ENCODE assay signal across 13 cellular contexts in the genomic region with DNA sequence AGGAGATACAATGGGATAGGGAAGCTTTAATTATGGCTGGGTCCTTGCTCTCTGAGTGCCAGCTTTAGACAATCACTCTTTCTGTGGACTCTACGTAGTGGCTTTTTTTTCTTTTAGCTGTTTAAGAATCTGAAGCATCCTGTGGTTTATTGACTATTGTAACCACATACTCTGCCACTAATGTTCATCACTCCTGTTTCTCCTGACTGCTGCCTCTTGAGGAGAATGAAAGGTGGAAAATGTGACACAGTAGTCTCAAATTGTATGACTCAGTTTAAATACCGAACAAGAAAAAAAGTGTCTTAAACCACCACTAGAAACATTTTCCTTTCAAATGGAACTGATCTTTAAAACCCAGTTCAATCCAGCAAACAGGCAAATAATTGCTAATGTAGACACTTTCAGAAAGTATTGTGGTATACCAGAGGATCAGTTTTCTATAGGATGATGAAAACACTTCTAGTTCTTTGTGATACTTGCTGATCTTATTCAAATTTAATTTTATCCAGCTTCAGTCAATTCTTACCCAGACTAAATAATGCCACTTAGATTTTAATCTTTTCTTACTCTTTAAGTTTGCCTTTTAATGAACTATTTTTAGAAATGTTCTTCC.
DNase-seq lines count a peak whose midpoint lies in the region; ATAC-seq, FAIRE-seq and TF ChIP-seq lines count a peak whose summit lies in the region.
"Had no signal": no experiment of that assay in that cellular context is flagged by ENCODE, and none has a peak within 500 bp of the region (broad histone marks: within the 10 kb centered on the region; RNA-seq: fewer than 3 reads in every experiment).

No MANE protein-coding gene starts in this region.

- H3K4me1 Mint-ChIP-seq in activated CD4-positive, alpha-beta T cell treated with anti-CD3 and anti-CD28 coated beads, Interleukin-2, amount 10 ng/mL, durations not matched to agents 24 days and 14 days = peaks cover 9% of the 10 kb centered on the region
- H3K4me1 Mint-ChIP-seq: B cell had no signal

- H3K9me3 Mint-ChIP-seq in activated CD4-positive, alpha-beta T cell treated with anti-CD3 and anti-CD28 coated beads, Interleukin-2, amount 10 ng/mL, durations not matched to agents 24 days and 14 days = no peaks in the 10 kb centered on the region
- H3K9me3 Mint-ChIP-seq: T-helper 1 cell treated with Interleukin-12 subunit alpha and Interleukin-12 subunit beta and Interleukin-4 antibody, amounts not matched to agents 30 μg/mL and 1 μg/mL, for 36 hours had no signal

- no peak for TF ChIP-seq CTCF in epithelial cell of esophagus (IDR thresholded peaks at IDR 0.05; ENCODE audit: insufficient read depth, low read depth, low read length, missing control alignments)
- TF ChIP-seq CTCF in smooth muscle cell (IDR thresholded peaks at IDR 0.05; ENCODE audit: borderline replicate concordance, insufficient read depth, poor library complexity, severe bottlenecking) = no peak

- H4K20me1 ChIP-seq in smooth muscle cell (ENCODE audit: low read depth) = no peaks in the 10 kb centered on the region

- H3K4me2 ChIP-seq in smooth muscle cell = peak overlapping the region; percentile 54

- no peak for DNase-seq in activated CD4-positive, alpha-beta T cell treated with anti-CD3 and anti-CD28 coated beads, Interleukin-2, amount 10 ng/mL, durations not matched to agents 24 days and 14 days
- no peak for DNase-seq in activated CD4-positive, alpha-beta T cell treated with anti-CD3 and anti-CD28 coated beads for 1 hour
- DNase-seq in RKO (ENCODE audit: low spot score) = peak; percentile 41
- DNase-seq in epithelial cell of esophagus (ENCODE audit: low read depth) = peak; percentile 46
- DNase-seq in smooth muscle cell (lab: John Stamatoyannopoulos, UW; ENCODE audit: unreplicated experiment) = no peak
- no peak for DNase-seq in NCI-H2081 treated with DMSO at 0.1 percent for 48 hours (lab: John Stamatoyannopoulos, UW)
- no peak for DNase-seq in frontal cortex (ENCODE audit: low spot score in 2 of 2)
- DNase-seq: NCI-H1417 treated with DMSO at 0.1 percent for 48 hours; stimulated activated naive CD4-positive, alpha-beta T cell treated with Interleukin-2 at 50 U/mL for 16 hours had no signal

- H3F3A ChIP-seq in smooth muscle cell (ENCODE audit: low read depth) = no peaks in the 10 kb centered on the region

- peaks cover 21% of the 10 kb centered on the region for H3K4me1 ChIP-seq in smooth muscle cell (ENCODE audit: low read depth)
- H3K4me1 ChIP-seq: right atrium auricular region had no signal

- H3K9ac ChIP-seq in smooth muscle cell (ENCODE audit: low read depth) = peak overlapping the region; percentile 33

- no peaks in the 10 kb centered on the region for H3K79me2 ChIP-seq in smooth muscle cell (ENCODE audit: low read depth)

- 2% methylated on average over 2 of the region's 2 CpGs for WGBS in smooth muscle cell (ENCODE audit: low lambda C conversion rate)

- intact Hi-C loops in activated CD4-positive, alpha-beta T cell treated with anti-CD3 and anti-CD28 coated beads, Interleukin-2, amount 10 ng/mL, durations not matched to agents 24 days and 14 days (cut with micrococcal nuclease) = loop anchor here (2.0 to 5.0 kb wide), 2 partner anchors 190 to 313 kb away; no protein-coding TSS in a partner anchor

- H3K9me3 ChIP-seq in smooth muscle cell (replicated peaks; ENCODE audit: low read depth) = no peaks in the 10 kb centered on the region
- H3K9me3 ChIP-seq: right atrium auricular region had no signal

- no peaks in the 10 kb centered on the region for H3K36me3 ChIP-seq in smooth muscle cell (ENCODE audit: low read depth)
- H3K36me3 ChIP-seq: right atrium auricular region had no signal

- no peaks in the 10 kb centered on the region for H3K27me3 ChIP-seq in smooth muscle cell (ENCODE audit: low read depth)
- H3K27me3 ChIP-seq: right atrium auricular region had no signal

- no peaks in the 10 kb centered on the region for H3K36me3 Mint-ChIP-seq in activated CD4-positive, alpha-beta T cell treated with anti-CD3 and anti-CD28 coated beads, Interleukin-2, amount 10 ng/mL, durations not matched to agents 24 days and 14 days (ENCODE audit: low read depth)

- peak overlapping the region; percentile 5 for H3K27ac Mint-ChIP-seq in activated CD4-positive, alpha-beta T cell treated with anti-CD3 and anti-CD28 coated beads, Interleukin-2, amount 10 ng/mL, durations not matched to agents 24 days and 14 days
- H3K27ac Mint-ChIP-seq: B cell; T-helper 1 cell treated with Interleukin-12 subunit alpha and Interleukin-12 subunit beta and Interleukin-4 antibody, amounts not matched to agents 30 μg/mL and 1 μg/mL, for 36 hours had no signal

- peaks cover 3% of the 10 kb centered on the region for H3K27me3 Mint-ChIP-seq in activated CD4-positive, alpha-beta T cell treated with anti-CD3 and anti-CD28 coated beads, Interleukin-2, amount 10 ng/mL, durations not matched to agents 24 days and 14 days
- H3K27me3 Mint-ChIP-seq: B cell had no signal

- no peak overlapping the region for H2AFZ ChIP-seq in smooth muscle cell (ENCODE audit: low read depth)

- no peak for FAIRE-seq in frontal cortex (lab: Jason Lieb, UNC)

- H3K4me3 ChIP-seq in epithelial cell of esophagus (ENCODE audit: low read length) (no peak overlapping the region), smooth muscle cell (no peak overlapping the region)
- H3K4me3 ChIP-seq: right atrium auricular region had no signal

- no peak overlapping the region for H3K4me3 Mint-ChIP-seq in activated CD4-positive, alpha-beta T cell treated with anti-CD3 and anti-CD28 coated beads, Interleukin-2, amount 10 ng/mL, durations not matched to agents 24 days and 14 days
- H3K4me3 Mint-ChIP-seq: B cell; T-helper 1 cell treated with Interleukin-12 subunit alpha and Interleukin-12 subunit beta and Interleukin-4 antibody, amounts not matched to agents 30 μg/mL and 1 μg/mL, for 36 hours had no signal

- ATAC-seq in GM21526 (IDR thresholded peaks at IDR 0.05; ENCODE audit: low FRiP score, unreplicated experiment) = no peak

- peak overlapping the region; percentile 74 for H3K27ac ChIP-seq in smooth muscle cell (ENCODE audit: low read depth)
- H3K27ac ChIP-seq: right atrium auricular region had no signal

Comparison
In these comparisons a context has a peak if more than half of its experiments do, and no peak if none do; other contexts are left out.
1. DNase-seq: peak in RKO (single experiment) and epithelial cell of esophagus (single experiment); none in activated CD4-positive, alpha-beta T cell treated with anti-CD3 and anti-CD28 coated beads, Interleukin-2, amount 10 ng/mL, durations not matched to agents 24 days and 14 days (single experiment), activated CD4-positive, alpha-beta T cell treated with anti-CD3 and anti-CD28 coated beads for 1 hour (single experiment), smooth muscle cell (single experiment), NCI-H2081 treated with DMSO at 0.1 percent for 48 hours (single experiment) and frontal cortex (0 of 2).